In the genomic region with DNA sequence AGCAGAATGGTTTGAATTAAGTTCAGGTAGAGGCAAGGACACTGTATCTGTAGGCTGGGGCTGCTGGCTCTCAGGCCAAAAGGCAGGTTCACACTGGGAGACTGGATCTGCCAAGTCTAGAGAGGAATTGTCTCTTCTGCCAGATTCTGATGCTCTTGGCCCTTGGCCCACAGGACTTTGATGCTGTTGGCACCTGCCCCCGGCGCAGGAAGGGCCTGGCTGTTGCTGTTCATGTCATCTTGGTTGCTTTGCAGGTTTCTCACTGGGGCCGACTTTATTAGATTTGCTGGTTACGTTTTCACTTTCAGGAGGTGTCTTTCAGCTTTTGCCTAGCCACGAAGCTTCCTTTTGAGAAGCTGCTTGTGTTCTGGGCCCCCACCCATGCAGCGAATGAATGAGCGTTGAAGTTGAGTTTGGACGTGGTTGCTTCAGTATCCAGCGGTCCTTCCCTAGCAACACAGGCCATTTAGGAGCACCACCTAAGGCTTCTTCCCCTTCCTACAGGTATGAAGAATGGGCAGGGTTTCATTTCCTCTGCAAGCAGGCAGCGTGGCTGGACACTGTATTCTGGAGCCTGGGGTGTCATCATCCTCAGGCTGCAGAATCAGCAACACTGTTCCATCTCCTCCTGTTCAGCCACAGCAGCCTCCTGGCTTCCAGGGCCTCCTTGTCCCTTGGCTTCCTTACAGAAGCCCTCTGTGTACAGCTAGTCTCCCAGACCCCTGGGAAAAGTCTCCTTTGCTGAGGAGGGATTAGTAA, we compare ENCODE assay signal across 11 cellular contexts.
A peak's percentile ranks its signal among the peaks of the same experiment; 100 is the strongest.
DNase-seq lines count a peak whose midpoint lies in the region; ATAC-seq and TF ChIP-seq lines count a peak whose summit lies in the region.
"Had no signal": no experiment of that assay in that cellular context is flagged by ENCODE, and none has a peak within 500 bp of the region (broad histone marks: within the 10 kb centered on the region; RNA-seq: fewer than 3 reads in every experiment).

No MANE protein-coding gene starts in this region.

- no peaks in the 10 kb centered on the region for H3K27me3 ChIP-seq in adrenal gland

- no peak overlapping the region for H3K4me3 ChIP-seq in adrenal gland

- H3K27ac ChIP-seq in adrenal gland, result no peak overlapping the region

- ATAC-seq in GM19035 (IDR thresholded peaks at IDR 0.05; ENCODE audit: unreplicated experiment) (peak; percentile 49), HG02885 (IDR thresholded peaks at IDR 0.05; ENCODE audit: poor library complexity, unreplicated experiment) (peak; percentile 72), GM19463 (IDR thresholded peaks at IDR 0.05; ENCODE audit: unreplicated experiment) (no peak)
- no peak for ATAC-seq in stimulated activated naive CD8-positive, alpha-beta T cell treated with anti-CD3 and anti-CD28 coated beads, Interleukin-15, Interleukin-2, amounts not matched to agents 100 U/mL and 50 U/mL, for 24 hours
- ATAC-seq: natural killer cell treated with Interleukin-12 subunit alpha and Interleukin-12 subunit beta and Interleukin-15 and Interleukin-18, amount 100 ng/mL, for 72 hours had no signal

- no peak for TF ChIP-seq CTCF in adrenal gland (IDR thresholded peaks at IDR 0.05)

- no peaks in the 10 kb centered on the region for H3K4me1 ChIP-seq in adrenal gland (replicated peaks in 1 of 2)

- intact Hi-C loops in adrenal gland (cut with DNase I), result loop anchor here in 1 of 2 donors (2.0 kb wide), 1 partner anchor 219 kb away; no protein-coding TSS in a partner anchor

- no peaks in the 10 kb centered on the region for H3K36me3 ChIP-seq in adrenal gland (replicated peaks in 1 of 2)

- H3K9me3 ChIP-seq in adrenal gland (replicated peaks in 1 of 3), result no peaks in the 10 kb centered on the region

- no peak for TF ChIP-seq POLR2A in adrenal gland (IDR thresholded peaks at IDR 0.05)

- DNase-seq in adrenal gland (peak in 6 of 7 donors; percentile 36 to 64 (median 44)), mucosa of gallbladder (ENCODE audit: low spot score) (peak; percentile 73), inferior parietal cortex (ENCODE audit: extremely low spot score) (no peak)
- DNase-seq in stimulated activated naive CD8-positive, alpha-beta T cell treated with anti-CD3 and anti-CD28 coated beads, Interleukin-15, Interleukin-2, amounts not matched to agents 100 U/mL and 50 U/mL, for 24 hours, result no peak
- DNase-seq: CD4-positive, alpha-beta T cell; NCI-H1436; NCI-H774 had no signal

- WGBS in adrenal gland, 4 donors, result 68 to 82% (median 74%) methylated on average over 7 to 10 of the region's 10 CpGs

Comparison
In these comparisons a context has a peak if more than half of its experiments do, and no peak if none do; other contexts are left out.
1. ATAC-seq: peak in GM19035 (single experiment) and HG02885 (single experiment); none in stimulated activated naive CD8-positive, alpha-beta T cell treated with anti-CD3 and anti-CD28 coated beads, Interleukin-15, Interleukin-2, amounts not matched to agents 100 U/mL and 50 U/mL, for 24 hours (single experiment) and GM19463 (single experiment).
2. DNase-seq: peak in adrenal gland (6 of 7) and mucosa of gallbladder (single experiment); none in stimulated activated naive CD8-positive, alpha-beta T cell treated with anti-CD3 and anti-CD28 coated beads, Interleukin-15, Interleukin-2, amounts not matched to agents 100 U/mL and 50 U/mL, for 24 hours (single experiment) and inferior parietal cortex (single experiment).